Comparison of ENCODE assay signal across 17 cellular contexts in the genomic region with DNA sequence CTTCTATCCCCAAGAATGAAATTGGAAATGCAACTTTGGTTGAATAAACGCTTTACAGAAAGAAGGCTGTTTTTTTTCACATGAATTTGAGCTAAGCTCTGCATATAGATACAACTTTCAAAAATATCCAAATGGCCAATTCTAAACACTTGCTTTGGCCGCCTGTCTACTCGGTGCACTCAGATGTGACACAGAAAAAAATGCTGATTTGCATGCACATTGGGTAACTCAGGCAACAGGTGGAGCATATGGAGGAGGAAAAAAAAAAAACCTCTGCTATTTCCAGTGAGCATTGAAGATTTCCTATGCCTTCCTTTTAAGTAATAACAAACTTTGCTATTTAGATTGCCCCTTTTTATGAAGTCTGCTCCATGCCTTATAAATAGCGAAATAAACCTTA.
A peak's percentile ranks its signal among the peaks of the same experiment; 100 is the strongest.
DNase-seq lines count a peak whose midpoint lies in the region; ATAC-seq and TF ChIP-seq lines count a peak whose summit lies in the region.
"Had no signal": no experiment of that assay in that cellular context is flagged by ENCODE, and none has a peak within 500 bp of the region (broad histone marks: within the 10 kb centered on the region; RNA-seq: fewer than 3 reads in every experiment).

No MANE protein-coding gene starts in this region.

- H3K4me3 ChIP-seq in DOHH2 (ENCODE audit: low read length), result peak overlapping the region; percentile 49
- H3K4me3 ChIP-seq: PC-9 had no signal

- H3K9me2 ChIP-seq in DOHH2 (replicated peaks; ENCODE audit: control insufficient read depth, low read length), result no peaks in the 10 kb centered on the region

- H3K4me2 ChIP-seq in DOHH2 (ENCODE audit: low read length), result peak overlapping the region; percentile 63
- H3K4me2 ChIP-seq: PC-9 had no signal

- H3K27ac ChIP-seq in DOHH2 (ENCODE audit: low read depth, low read length), result peak overlapping the region; percentile 87
- H3K27ac ChIP-seq: 22Rv1, PC-9 had no signal

- no peaks in the 10 kb centered on the region; the same call in 1 of the 2 replicates for H3K36me3 ChIP-seq in DOHH2 (ENCODE audit: control insufficient read depth, low read length)

- DNase-seq in NCI-H526 (lab: John Stamatoyannopoulos, UW) (peak; percentile 58 to 83), NCI-H1694 treated with DMSO at 0.1 percent for 48 hours (lab: John Stamatoyannopoulos, UW) (no peak), amygdala (lab: John Stamatoyannopoulos, UW) (no peak), OCI-M2 (lab: John Stamatoyannopoulos, UW; ENCODE audit: unreplicated experiment) (no peak)
- DNase-seq: CD8-positive, alpha-beta T cell; DMS79 treated with DMSO at 0.1 percent for 48 hours; GF-D8; H7; NCI-H1417 treated with DMSO at 0.1 percent for 48 hours; NCI-H2029 treated with DMSO at 0.1 percent for 48 hours; NCI-H226; PC-9 had no signal

- H3K9me3 ChIP-seq in DOHH2 (ENCODE audit: control insufficient read depth, insufficient read depth, low read length), result no peaks in the 10 kb centered on the region

- no peak for TF ChIP-seq CTCF in DOHH2 (IDR thresholded peaks at IDR 0.05; ENCODE audit: low read depth, low read length, poor library complexity, severe bottlenecking)

- peaks cover 16% of the 10 kb centered on the region for H3F3A ChIP-seq in DOHH2 (ENCODE audit: control insufficient read depth, insufficient read depth)

- H3K27me3 ChIP-seq in DOHH2 (ENCODE audit: control insufficient read depth, low read length), result no peaks in the 10 kb centered on the region

- H3K79me2 ChIP-seq in DOHH2 (ENCODE audit: control insufficient read depth, low read length), result no peaks in the 10 kb centered on the region

- ATAC-seq in GM19351 (IDR thresholded peaks at IDR 0.05; ENCODE audit: unreplicated experiment) (peak; percentile 71), HG03103 (IDR thresholded peaks at IDR 0.05; ENCODE audit: low read depth, unreplicated experiment) (peak; percentile 77), HG02840 (IDR thresholded peaks at IDR 0.05; ENCODE audit: low FRiP score, unreplicated experiment) (no peak)
- ATAC-seq: CD8-positive, alpha-beta T cell had no signal

- no peaks in the 10 kb centered on the region for H4K20me1 ChIP-seq in DOHH2 (ENCODE audit: control insufficient read depth, insufficient read depth, low read depth, low read length)

- H3K4me1 ChIP-seq in DOHH2 (ENCODE audit: control insufficient read depth, low read length), result peaks cover 58% of the 10 kb centered on the region

Comparison
In these comparisons a context has a peak if more than half of its experiments do, and no peak if none do; other contexts are left out.
1. DNase-seq: peak in NCI-H526 (2 of 2); none in NCI-H1694 treated with DMSO at 0.1 percent for 48 hours (single experiment), amygdala (0 of 56) and OCI-M2 (single experiment).